8 cellular contexts compared by ENCODE assay signal in the genomic region with DNA sequence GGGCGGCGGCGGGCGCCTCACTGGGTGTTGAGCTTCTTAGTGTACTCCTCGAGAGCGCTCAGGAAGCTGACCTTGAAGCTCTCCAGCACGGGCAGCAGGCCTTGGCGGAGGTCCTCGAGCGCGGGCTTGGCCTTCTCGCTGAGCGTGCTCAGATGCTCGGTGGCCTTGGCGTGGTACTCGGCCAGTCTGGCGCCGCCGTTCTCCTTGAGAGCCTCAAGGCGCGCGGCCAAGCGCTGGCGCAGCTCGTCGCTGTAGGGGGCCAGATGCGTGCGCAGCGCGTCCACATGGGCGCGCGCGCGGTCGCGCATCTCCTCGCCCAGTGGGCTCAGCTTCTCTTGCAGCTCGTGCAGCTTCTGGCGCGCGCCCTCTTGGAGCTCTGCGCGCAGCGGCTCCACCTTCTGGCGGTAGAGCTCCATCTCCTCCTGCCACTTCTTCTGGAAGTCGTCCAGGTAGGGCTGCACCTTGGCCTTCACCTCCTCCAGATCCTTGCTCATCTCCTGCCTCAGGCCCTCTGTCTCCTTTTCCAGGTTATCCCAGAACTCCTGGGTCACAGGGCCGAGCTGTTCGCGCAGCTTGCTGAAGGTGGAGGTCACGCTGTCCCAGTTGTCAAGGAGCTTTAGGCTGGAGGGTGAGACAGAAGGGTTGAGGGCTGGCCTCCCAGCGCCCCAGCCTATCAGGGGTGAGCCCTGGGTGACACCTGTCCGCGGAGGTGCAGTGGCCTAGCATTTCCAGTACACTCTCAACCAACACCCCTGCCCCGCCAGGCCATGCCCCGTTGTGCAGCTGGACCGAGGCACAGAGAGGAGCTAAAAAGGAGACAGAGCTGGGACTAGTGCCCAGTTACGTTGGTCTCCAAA. TPM values are rescaled to one million over a fixed set of nuclear protein-coding genes. Genes with fewer than 3 reads are reported as not detected.
DNase-seq lines count a peak whose midpoint lies in the region; ATAC-seq and TF ChIP-seq lines count a peak whose summit lies in the region.

No MANE protein-coding gene starts in this region.

- ATAC-seq in GM19468 (IDR thresholded peaks at IDR 0.05; ENCODE audit: extremely low read depth, unreplicated experiment): peak; percentile 85

- TF ChIP-seq POLR2A in erythroblast (IDR thresholded peaks at IDR 0.05; ENCODE audit: low read length): no peak

- DNase-seq in COLO829 (ENCODE audit: low spot score) (peak; percentile 22), HT1080 (ENCODE audit: low read depth) (peak; percentile 96), NOMO-1 treated with dmso at 0.1 percent for 144 hours (lab: John Stamatoyannopoulos, UW; ENCODE audit: unreplicated experiment) (peak; percentile 57), activated T-cell treated with anti-CD3 and anti-CD28 coated beads for 4 hours (peak; percentile 51), erythroblast (lab: John Stamatoyannopoulos, UW) (peak; percentile 77 to 87), mucosa of gallbladder (ENCODE audit: low spot score) (peak; percentile 94)
- DNase-seq in stimulated activated CD8-positive, alpha-beta memory T cell treated with anti-CD3 and anti-CD28 coated beads, Interleukin-4, amount 100 ng/mL, for 24 hours (ENCODE audit: low read depth): peak; percentile 69

RNA-seq across cellular contexts. Expression of a gene that starts 1.4 kb away (rescaled TPM):
- 0.14 and 0.27 TPM in 2 replicates for total RNA-seq in HT1080 (2014; rRNA removed; shearing (Covaris generic))
- polyA plus RNA-seq in HT1080 (2015; cell fraction: cytosol; rRNA removed): not detected in 2 replicates
- polyA plus RNA-seq in HT1080 (2015; cell fraction: nucleus; rRNA removed): not detected in 2 replicates
- total RNA-seq in mucosa of gallbladder: 23.3 TPM

RNA-seq across cellular contexts. Expression of a gene that starts 6.3 kb away (rescaled TPM):
- total RNA-seq in HT1080 (2014; rRNA removed; shearing (Covaris generic)): not detected in 2 replicates
- polyA plus RNA-seq in HT1080 (2015; cell fraction: cytosol; rRNA removed): not detected in 2 replicates
- not detected in 2 replicates for polyA plus RNA-seq in HT1080 (2015; cell fraction: nucleus; rRNA removed)
- 8.4 TPM for total RNA-seq in mucosa of gallbladder

RNA-seq across cellular contexts. Expression of a gene that starts 12.9 kb away (rescaled TPM):
- not detected in 2 replicates for total RNA-seq in HT1080 (2014; rRNA removed; shearing (Covaris generic))
- not detected in 2 replicates for polyA plus RNA-seq in HT1080 (2015; cell fraction: cytosol; rRNA removed)
- not detected in 2 replicates for polyA plus RNA-seq in HT1080 (2015; cell fraction: nucleus; rRNA removed)
- total RNA-seq in mucosa of gallbladder: not detected

RNA-seq across cellular contexts. Expression of a gene that starts 44.3 kb away (rescaled TPM):
- total RNA-seq in HT1080 (2014; rRNA removed; shearing (Covaris generic)): 0.23 TPM in 1 of 2 replicates, not detected in the other
- polyA plus RNA-seq in HT1080 (2015; cell fraction: cytosol; rRNA removed): 0.45 TPM in 1 of 2 replicates, not detected in the other
- polyA plus RNA-seq in HT1080 (2015; cell fraction: nucleus; rRNA removed): 0.14 and 0.20 TPM in 2 replicates
- total RNA-seq in mucosa of gallbladder: 0.29 TPM

RNA-seq across cellular contexts. Expression of a gene that starts 48.2 kb away (rescaled TPM):
- 105 and 106 TPM in 2 replicates for total RNA-seq in HT1080 (2014; rRNA removed; shearing (Covaris generic))
- polyA plus RNA-seq in HT1080 (2015; cell fraction: cytosol; rRNA removed): 96.1 and 103 TPM in 2 replicates
- polyA plus RNA-seq in HT1080 (2015; cell fraction: nucleus; rRNA removed): 67.9 and 72.8 TPM in 2 replicates
- total RNA-seq in mucosa of gallbladder: 48.1 TPM

Comparison
In these comparisons a context has a peak if more than half of its experiments do, and no peak if none do; other contexts are left out.
1. Peak in every context shown above with its lines: DNase-seq and ATAC-seq.
2. DNase-seq: peak in every context shown above with its lines; median percentile 96 in HT1080; 94 in mucosa of gallbladder; 82 in erythroblast; 69 in stimulated activated CD8-positive, alpha-beta memory T cell treated with anti-CD3 and anti-CD28 coated beads, Interleukin-4, amount 100 ng/mL, for 24 hours; 57 in NOMO-1 treated with dmso at 0.1 percent for 144 hours; 51 in activated T-cell treated with anti-CD3 and anti-CD28 coated beads for 4 hours; 22 in COLO829.
3. RNA of a gene that starts 1.4 kb away (total RNA-seq): 23.3 TPM in mucosa of gallbladder (single experiment); 0.14 to 0.27 TPM in HT1080; every median in the first group is over 10 times any median in the second.